ENCODE assay signal across 3 cellular contexts in the genomic region with DNA sequence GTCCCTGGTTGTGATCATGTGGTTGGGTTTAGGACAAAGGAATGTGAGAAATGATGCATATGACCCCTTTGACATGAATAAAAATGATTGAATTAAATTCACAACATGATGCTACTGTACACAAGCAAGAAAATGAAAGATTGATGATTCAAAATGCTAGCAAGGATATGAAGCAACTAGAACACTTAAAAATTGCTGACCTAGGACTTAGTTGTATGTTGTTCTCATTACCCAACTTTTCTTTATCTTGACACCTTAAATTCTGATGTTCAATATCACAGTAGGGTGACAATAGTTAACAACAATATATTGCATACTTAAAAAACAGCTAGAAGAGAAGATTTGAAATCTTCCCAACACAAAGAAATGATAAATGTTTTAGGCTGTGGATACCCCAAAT.
TF ChIP-seq lines count a peak whose summit lies in the region.

No MANE protein-coding gene starts in this region.

TF ChIP-seq in A549, 52 proteins besides CTCF, POLR2A, EP300 and RAD21:
- peak; percentile 72 for TF ChIP-seq MAFK (IDR thresholded peaks at IDR 0.05; ENCODE audit: partially characterized antibody)
- TF ChIP-seq, protein P1, sequence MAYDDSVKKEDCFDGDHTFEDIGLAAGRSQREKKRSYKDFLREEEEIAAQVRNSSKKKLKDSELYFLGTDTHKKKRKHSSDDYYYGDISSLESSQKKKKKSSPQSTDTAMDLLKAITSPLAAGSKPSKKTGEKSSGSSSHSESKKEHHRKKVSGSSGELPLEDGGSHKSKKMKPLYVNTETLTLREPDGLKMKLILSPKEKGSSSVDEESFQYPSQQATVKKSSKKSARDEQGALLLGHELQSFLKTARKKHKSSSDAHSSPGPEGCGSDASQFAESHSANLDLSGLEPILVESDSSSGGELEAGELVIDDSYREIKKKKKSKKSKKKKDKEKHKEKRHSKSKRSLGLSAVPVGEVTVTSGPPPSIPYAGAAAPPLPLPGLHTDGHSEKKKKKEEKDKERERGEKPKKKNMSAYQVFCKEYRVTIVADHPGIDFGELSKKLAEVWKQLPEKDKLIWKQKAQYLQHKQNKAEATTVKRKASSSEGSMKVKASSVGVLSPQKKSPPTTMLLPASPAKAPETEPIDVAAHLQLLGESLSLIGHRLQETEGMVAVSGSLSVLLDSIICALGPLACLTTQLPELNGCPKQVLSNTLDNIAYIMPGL (CRISPR knock-in tag; IDR thresholded peaks at IDR 0.05; ENCODE audit: borderline replicate concordance): no peak

TF ChIP-seq in IMR-90, 13 proteins besides CTCF, POLR2A, EP300 and RAD21:
- no peak for TF ChIP-seq USF2 (IDR thresholded peaks at IDR 0.05; ENCODE audit: low read depth, low read length)
- TF ChIP-seq RCOR1 (IDR thresholded peaks at IDR 0.05; ENCODE audit: insufficient replicate concordance, low read length): no peak
- no peak for TF ChIP-seq MXI1 (IDR thresholded peaks at IDR 0.05; ENCODE audit: borderline replicate concordance, low read depth, low read length)
- TF ChIP-seq MAFK (IDR thresholded peaks at IDR 0.05; ENCODE audit: low read depth, low read length): peak; percentile 79
- TF ChIP-seq NFE2L2 (IDR thresholded peaks at IDR 0.05; ENCODE audit: low read depth, low read length): no peak
- no peak for TF ChIP-seq SMC3 (IDR thresholded peaks at IDR 0.05; ENCODE audit: low read depth, low read length)
- no peak for TF ChIP-seq MAZ (IDR thresholded peaks at IDR 0.05; ENCODE audit: borderline replicate concordance, low read depth, low read length)
- TF ChIP-seq, protein P2, sequence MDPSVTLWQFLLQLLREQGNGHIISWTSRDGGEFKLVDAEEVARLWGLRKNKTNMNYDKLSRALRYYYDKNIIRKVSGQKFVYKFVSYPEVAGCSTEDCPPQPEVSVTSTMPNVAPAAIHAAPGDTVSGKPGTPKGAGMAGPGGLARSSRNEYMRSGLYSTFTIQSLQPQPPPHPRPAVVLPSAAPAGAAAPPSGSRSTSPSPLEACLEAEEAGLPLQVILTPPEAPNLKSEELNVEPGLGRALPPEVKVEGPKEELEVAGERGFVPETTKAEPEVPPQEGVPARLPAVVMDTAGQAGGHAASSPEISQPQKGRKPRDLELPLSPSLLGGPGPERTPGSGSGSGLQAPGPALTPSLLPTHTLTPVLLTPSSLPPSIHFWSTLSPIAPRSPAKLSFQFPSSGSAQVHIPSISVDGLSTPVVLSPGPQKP (IDR thresholded peaks at IDR 0.05; ENCODE audit: borderline replicate concordance, low read depth, low read length): no peak

TF ChIP-seq in K562, 482 proteins besides CTCF, POLR2A, EP300 and RAD21:
- TF ChIP-seq C11orf30 (IDR thresholded peaks at IDR 0.05; ENCODE audit: low read depth) (peak; percentile 46), ZNF316 (IDR thresholded peaks at IDR 0.05) (peak; percentile 79), NFXL1 (CRISPR knock-in tag; IDR thresholded peaks at IDR 0.05) (no peak), HLTF (IDR thresholded peaks at IDR 0.05) (no peak), MAFF (IDR thresholded peaks at IDR 0.05; ENCODE audit: low read length) (0 out of 2 replicates have a peak, but pooled peaks have one; percentile 20), YBX1 (IDR thresholded peaks at IDR 0.05) (no peak), HDAC8 (tag; IDR thresholded peaks at IDR 0.05) (no peak), STAG1 (CRISPR knock-in tag; IDR thresholded peaks at IDR 0.05; ENCODE audit: borderline replicate concordance) (no peak), MYC (IDR thresholded peaks at IDR 0.05; ENCODE audit: low read depth, low read length) (no peak), MYC (CRISPR knock-in tag; IDR thresholded peaks at IDR 0.05; ENCODE audit: borderline replicate concordance, low read depth) (no peak), SIRT6 (IDR thresholded peaks at IDR 0.05; ENCODE audit: low read depth, low read length) (no peak), MAFK (IDR thresholded peaks at IDR 0.05; ENCODE audit: low read length) (peak; percentile 28; the same call in 1 of the 2 replicates)
